Comparison of ENCODE assay signal across 10 cellular contexts in genomic region chr1:208604295-208604694, GRCh38.
DNase-seq lines count a peak whose midpoint lies in the region; ATAC-seq and TF ChIP-seq lines count a peak whose summit lies in the region.
"Had no signal": no experiment of that assay in that cellular context is flagged by ENCODE, and none has a peak within 500 bp of the region (broad histone marks: within the 10 kb centered on the region; RNA-seq: fewer than 3 reads in every experiment).

No MANE protein-coding gene starts in this region.

- no peak overlapping the region for H3K4me3 ChIP-seq in CD8-positive, alpha-beta T cell (ENCODE audit: low read depth, low read length)
- H3K4me3 ChIP-seq in upper lobe of left lung: no peak overlapping the region

- H3K27ac Mint-ChIP-seq in Calu3 (ENCODE audit: unreplicated experiment): no peak overlapping the region
- H3K27ac Mint-ChIP-seq in CD8-positive, alpha-beta T cell: no peak overlapping the region
- H3K27ac Mint-ChIP-seq: nephron progenitor cell had no signal

- no peaks in the 10 kb centered on the region for H3K9me3 Mint-ChIP-seq in Calu3 (ENCODE audit: low read depth, unreplicated experiment)
- H3K9me3 Mint-ChIP-seq in CD8-positive, alpha-beta T cell: no peaks in the 10 kb centered on the region
- H3K9me3 Mint-ChIP-seq: nephron progenitor cell had no signal

- H3K27ac ChIP-seq in epithelial cell of prostate (peak overlapping the region; percentile 39), upper lobe of left lung (no peak overlapping the region)
- H3K27ac ChIP-seq in CD8-positive, alpha-beta T cell (ENCODE audit: low read depth, low read length): no peak overlapping the region

- H3K36me3 ChIP-seq in CD8-positive, alpha-beta T cell (ENCODE audit: insufficient read depth, low read length): no peaks in the 10 kb centered on the region
- no peaks in the 10 kb centered on the region for H3K36me3 ChIP-seq in upper lobe of left lung

- intact Hi-C loops in Calu3 (cut with micrococcal nuclease; ENCODE audit: unreplicated experiment): no loop called here
- intact Hi-C loops in CD8-positive, alpha-beta T cell (cut with DNase I, micrococcal nuclease): loop anchor here in 1 of 2 experiments (1.0 kb wide), 1 partner anchor 16 kb away; no protein-coding TSS in a partner anchor

- no peak for TF ChIP-seq CTCF in Calu3 (IDR thresholded peaks at IDR 0.05; ENCODE audit: unreplicated experiment)
- no peak for TF ChIP-seq CTCF in CD8-positive, alpha-beta T cell (IDR thresholded peaks at IDR 0.05)
- no peak for TF ChIP-seq CTCF in upper lobe of left lung (IDR thresholded peaks at IDR 0.05)

- CTCF ChIA-PET in Calu3 (lab: Charles Lee): interaction anchor here (0.6 kb wide), 1 partner anchor 792 kb away, joined by 3 read pairs; no protein-coding TSS in a partner anchor
- CTCF ChIA-PET in CD8-positive, alpha-beta T cell (lab: Charles Lee): no interaction called here

- no peak for TF ChIP-seq EP300 in upper lobe of left lung (IDR thresholded peaks at IDR 0.05)

- H3K4me1 Mint-ChIP-seq in Calu3 (ENCODE audit: low read depth, unreplicated experiment): no peaks in the 10 kb centered on the region
- no peaks in the 10 kb centered on the region for H3K4me1 Mint-ChIP-seq in CD8-positive, alpha-beta T cell (ENCODE audit: low read depth)

- no peak overlapping the region for H3K4me3 Mint-ChIP-seq in Calu3 (ENCODE audit: low read depth, unreplicated experiment)
- no peak overlapping the region for H3K4me3 Mint-ChIP-seq in CD8-positive, alpha-beta T cell
- H3K4me3 Mint-ChIP-seq: nephron progenitor cell had no signal

- WGBS in upper lobe of left lung, 2 donors: 58 to 60% methylated on average over 4 of the region's 4 CpGs

- no peaks in the 10 kb centered on the region for H3K27me3 ChIP-seq in CD8-positive, alpha-beta T cell (ENCODE audit: insufficient read depth, low read length)
- H3K27me3 ChIP-seq in upper lobe of left lung: no peaks in the 10 kb centered on the region

- DNase-seq in epithelial cell of prostate (ENCODE audit: low read depth, low spot score): peak; percentile 37
- DNase-seq in Calu3: no peak
- no peak for DNase-seq in retina
- no peak for DNase-seq in CD8-positive, alpha-beta T cell
- no peak for DNase-seq in upper lobe of left lung
- DNase-seq: nephron progenitor cell, SIG-M5 had no signal

- peak; percentile 98 for ATAC-seq in GM18502 (IDR thresholded peaks at IDR 0.05; ENCODE audit: poor library complexity, unreplicated experiment)
- ATAC-seq in GM21423 (IDR thresholded peaks at IDR 0.05; ENCODE audit: unreplicated experiment): peak; percentile 97
- ATAC-seq in HG03439 (IDR thresholded peaks at IDR 0.05; ENCODE audit: unreplicated experiment): peak; percentile 92
- no peak for ATAC-seq in CD8-positive, alpha-beta T cell
- no peak for ATAC-seq in upper lobe of left lung (ENCODE audit: low FRiP score in 2 of 2)

- H3K27me3 Mint-ChIP-seq in Calu3 (ENCODE audit: unreplicated experiment): peaks cover 53% of the 10 kb centered on the region
- peaks cover 3% of the 10 kb centered on the region for H3K27me3 Mint-ChIP-seq in CD8-positive, alpha-beta T cell (ENCODE audit: low read depth)

- POLR2A ChIA-PET in CD8-positive, alpha-beta T cell (lab: Charles Lee): no interaction called here

- BruUV-seq in Calu3 (replicated peaks; lab: Mats Ljungman, UMichigan): no TSS peak

- TF ChIP-seq POLR2A in upper lobe of left lung (IDR thresholded peaks at IDR 0.05): no peak

- H3K9me3 ChIP-seq in CD8-positive, alpha-beta T cell (ENCODE audit: low read length): no peaks in the 10 kb centered on the region
- no peaks in the 10 kb centered on the region for H3K9me3 ChIP-seq in upper lobe of left lung

- H3K4me1 ChIP-seq in CD8-positive, alpha-beta T cell (ENCODE audit: insufficient read depth, low read length): no peaks in the 10 kb centered on the region
- H3K4me1 ChIP-seq in upper lobe of left lung: no peaks in the 10 kb centered on the region

- no peaks in the 10 kb centered on the region for H3K36me3 Mint-ChIP-seq in Calu3 (ENCODE audit: insufficient read depth, unreplicated experiment)
- no peaks in the 10 kb centered on the region for H3K36me3 Mint-ChIP-seq in CD8-positive, alpha-beta T cell

Comparison
In these comparisons a context has a peak if more than half of its experiments do, and no peak if none do; other contexts are left out.
1. ATAC-seq: peak in GM18502 (single experiment), GM21423 (single experiment) and HG03439 (single experiment); none in CD8-positive, alpha-beta T cell (single experiment) and upper lobe of left lung (0 of 2).